9 cellular contexts compared by ENCODE assay signal in the genomic region with DNA sequence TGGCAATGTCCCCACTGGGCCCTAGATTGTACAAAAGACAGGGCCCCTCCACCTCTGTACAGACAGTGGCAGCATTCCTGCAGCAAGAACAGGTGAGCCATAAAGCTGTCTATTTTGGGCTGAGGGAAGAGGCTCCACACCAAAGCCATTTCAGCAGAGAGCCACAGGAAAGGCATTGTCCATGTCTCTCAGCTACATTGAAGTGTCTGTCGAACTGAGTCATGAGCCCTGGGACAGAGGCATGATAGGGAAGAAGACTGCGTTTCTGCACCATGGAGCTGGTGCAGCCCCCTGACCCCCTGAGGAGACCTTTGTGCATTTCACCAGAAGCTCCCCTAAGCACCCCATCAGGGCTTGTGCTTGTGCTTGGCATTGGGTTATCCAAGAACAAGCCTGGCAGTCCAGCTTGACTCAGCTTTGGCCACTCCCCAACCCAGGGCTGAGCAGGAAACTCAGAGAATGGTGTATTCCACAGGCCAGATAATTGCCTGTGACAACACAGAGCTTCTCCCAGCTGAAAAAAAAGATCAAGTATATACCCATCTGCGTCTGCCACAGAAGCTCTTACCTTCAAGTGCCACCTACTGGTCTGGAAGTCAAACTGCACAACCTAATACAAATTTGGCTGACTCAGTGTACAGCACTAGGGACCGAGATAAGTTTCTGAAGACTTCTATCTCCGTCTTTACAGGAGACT. TPM values are rescaled to one million over a fixed set of nuclear protein-coding genes. Genes with fewer than 3 reads are reported as not detected.
DNase-seq lines count a peak whose midpoint lies in the region; ATAC-seq and TF ChIP-seq lines count a peak whose summit lies in the region.
"Had no signal": no experiment of that assay in that cellular context is flagged by ENCODE, and none has a peak within 500 bp of the region (broad histone marks: within the 10 kb centered on the region; RNA-seq: fewer than 3 reads in every experiment).

No MANE protein-coding gene starts in this region.

- no peaks in the 10 kb centered on the region for H3K79me1 ChIP-seq in trophoblast cell (ENCODE audit: low read length)

- no peak overlapping the region for H3K4me3 ChIP-seq in NB4 (ENCODE audit: low read depth, low read length)
- no peak overlapping the region for H3K4me3 ChIP-seq in trophoblast cell (ENCODE audit: low read depth, low read length)
- H3K4me3 ChIP-seq: BLaER1 had no signal

- no CpG with 5 or more reads among the region's 5 CpGs for WGBS in trophoblast cell (ENCODE audit: extremely low coverage, insufficient coverage, insufficient read length)

- peak; percentile 74 for TF ChIP-seq CTCF in NB4 (IDR thresholded peaks at IDR 0.05; ENCODE audit: low read depth, low read length)

- no peak overlapping the region for H3K9ac ChIP-seq in trophoblast cell (ENCODE audit: low read length)
- H3K9ac ChIP-seq: BLaER1 had no signal

- peaks cover 4% of the 10 kb centered on the region for H3K27me3 ChIP-seq in trophoblast cell (ENCODE audit: insufficient read depth, low read length)
- H3K27me3 ChIP-seq: BLaER1 had no signal

- H4K12ac ChIP-seq in trophoblast cell (ENCODE audit: low read depth, low read length) = no peak overlapping the region

- H2BK5ac ChIP-seq in trophoblast cell (ENCODE audit: low read depth, low read length, poor library complexity) = no peak overlapping the region

- no peak overlapping the region for H2BK120ac ChIP-seq in trophoblast cell (ENCODE audit: insufficient read depth, low read length, poor library complexity)

- no peak overlapping the region for H3K4ac ChIP-seq in trophoblast cell (ENCODE audit: low read depth, low read length)

- H3K36me3 ChIP-seq in trophoblast cell (ENCODE audit: control insufficient read depth in 1 of 2, insufficient read depth in 2 of 2, low read length in 2 of 2) = no peaks in the 10 kb centered on the region
- H3K36me3 ChIP-seq: BLaER1 had no signal

- H3K18ac ChIP-seq in trophoblast cell (ENCODE audit: low read length) = no peak overlapping the region

- H3K14ac ChIP-seq in trophoblast cell (ENCODE audit: low read length) = no peak overlapping the region

- no peak overlapping the region for H4K8ac ChIP-seq in trophoblast cell (ENCODE audit: low read depth, low read length)

- H2AFZ ChIP-seq in trophoblast cell (ENCODE audit: insufficient read depth, low read length, poor library complexity) = no peak overlapping the region

- no peak for TF ChIP-seq POLR2A in NB4 (IDR thresholded peaks at IDR 0.05; ENCODE audit: extremely low read depth, insufficient read length)

- H3K27ac ChIP-seq in trophoblast cell (ENCODE audit: low read depth, low read length) = no peak overlapping the region
- H3K27ac ChIP-seq: BLaER1 had no signal

- no peaks in the 10 kb centered on the region for H3K79me2 ChIP-seq in trophoblast cell (ENCODE audit: control insufficient read depth, insufficient read depth, low read length, poor library complexity)

- no peaks in the 10 kb centered on the region for H3K4me1 ChIP-seq in trophoblast cell (ENCODE audit: control insufficient read depth in 1 of 2, insufficient read depth in 2 of 2, low read length in 2 of 2)
- H3K4me1 ChIP-seq: BLaER1 had no signal

- H2AK5ac ChIP-seq in trophoblast cell (ENCODE audit: low read length) = no peak overlapping the region

- peak; percentile 6 to 20 for ATAC-seq in activated CD4-positive, CD25-positive, alpha-beta regulatory T cell treated with anti-CD3 and anti-CD28 coated beads, Interleukin-2, amount 50 U/mL, for 24 hours
- ATAC-seq in HG02571 (IDR thresholded peaks at IDR 0.05; ENCODE audit: unreplicated experiment) = peak; percentile 90
- ATAC-seq in HG02970 (IDR thresholded peaks at IDR 0.05; ENCODE audit: low FRiP score, unreplicated experiment) = no peak

- peaks cover 1% of the 10 kb centered on the region for H3K9me3 ChIP-seq in trophoblast cell (ENCODE audit: insufficient read depth, low read depth, low read length)

- H2BK12ac ChIP-seq in trophoblast cell (ENCODE audit: low read length) = no peak overlapping the region

- H3K23ac ChIP-seq in trophoblast cell (ENCODE audit: low read length) = no peak overlapping the region

- DNase-seq in activated CD4-positive, CD25-positive, alpha-beta regulatory T cell (lab: John Stamatoyannopoulos, UW) = no peak
- DNase-seq in NB4 (ENCODE audit: low read depth) (peak; percentile 66), SK-N-DZ (ENCODE audit: low spot score) (peak; percentile 65), fibroblast of the conjunctiva (ENCODE audit: low read depth) (peak; percentile 72), trophoblast cell (peak; percentile 59 to 89)

- H4K91ac ChIP-seq in trophoblast cell (ENCODE audit: low read depth, low read length) = no peak overlapping the region

- no peak overlapping the region for H3K4me2 ChIP-seq in trophoblast cell (ENCODE audit: low read length)
- H3K4me2 ChIP-seq: BLaER1 had no signal

RNA-seq across cellular contexts. Expression of gene FRMD3, which starts 5.9 kb away (rescaled TPM):
- polyA plus RNA-seq in SK-N-DZ (2014; cell fraction: cytosol; rRNA removed) = 1.7 and 2.3 TPM in 2 replicates
- polyA plus RNA-seq in SK-N-DZ (2014; cell fraction: nucleus; rRNA removed) = 1.5 and 1.9 TPM in 2 replicates
- polyA plus RNA-seq in trophoblast cell (2013) = 0.45 and 0.60 TPM in 2 replicates

Comparison
In these comparisons a context has a peak if more than half of its experiments do, and no peak if none do; other contexts are left out.
1. DNase-seq: peak in NB4 (single experiment), SK-N-DZ (single experiment), fibroblast of the conjunctiva (single experiment) and trophoblast cell (2 of 2); none in activated CD4-positive, CD25-positive, alpha-beta regulatory T cell (0 of 4).